In the genomic region with DNA sequence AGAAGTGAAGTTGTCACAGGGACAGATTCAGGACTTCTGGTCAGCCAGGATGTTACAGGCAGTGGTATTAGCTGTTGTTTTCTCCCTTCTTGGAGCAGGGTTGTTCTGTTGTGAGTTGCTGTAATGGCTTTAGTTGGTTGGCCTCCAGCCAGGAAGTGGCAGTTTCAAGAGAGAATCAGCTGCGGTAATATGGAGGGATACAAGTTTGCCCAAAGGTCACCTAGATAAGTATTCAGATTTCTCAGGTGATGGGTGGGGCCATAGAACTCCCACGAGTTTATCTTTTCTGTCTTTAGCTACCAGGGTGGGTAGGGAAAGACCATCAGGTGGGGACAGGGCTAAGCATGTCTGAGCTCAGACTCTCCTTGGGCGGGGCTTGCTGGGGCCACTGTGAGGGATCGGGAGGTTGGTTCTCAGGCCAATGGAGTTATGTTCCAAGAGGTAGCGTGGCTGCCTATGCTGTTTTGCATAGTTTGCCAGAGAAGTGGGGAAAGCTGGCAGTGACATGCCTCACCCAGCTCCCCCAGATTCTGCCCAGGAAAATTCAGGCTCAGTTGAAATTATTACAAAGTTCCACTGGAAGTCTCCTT, we compare ENCODE assay signal across 14 cellular contexts.
"Had no signal": no experiment of that assay in that cellular context is flagged by ENCODE, and none has a peak within 500 bp of the region (broad histone marks: within the 10 kb centered on the region; RNA-seq: fewer than 3 reads in every experiment).

No MANE protein-coding gene starts in this region.

- H3K4me3 ChIP-seq: breast epithelium, esophagus squamous epithelium, right atrium auricular region, thyroid gland had no signal

- ATAC-seq: left ventricle myocardium superior; stimulated activated effector memory CD8-positive, alpha-beta T cell treated with anti-CD3 and anti-CD28 coated beads, Interleukin-12 subunit alpha, Interleukin-12 subunit beta, amount 100 ng/mL, for 72 hours had no signal

- H3K9me3 Mint-ChIP-seq: activated naive CD8-positive, alpha-beta T cell treated with anti-CD3 and anti-CD28 coated beads for 36 hours; T-helper 2 cell treated with Interferon-gamma antibody and Interleukin-4, amounts not matched to agents 5 μg/mL and 100 μg/mL, for 36 hours had no signal

- H3K4me1 ChIP-seq: breast epithelium, esophagus squamous epithelium, right atrium auricular region, thyroid gland had no signal

- H3K27me3 Mint-ChIP-seq: activated naive CD8-positive, alpha-beta T cell treated with anti-CD3 and anti-CD28 coated beads for 36 hours had no signal

- H3K4me3 Mint-ChIP-seq: activated naive CD8-positive, alpha-beta T cell treated with anti-CD3 and anti-CD28 coated beads for 36 hours; mesothelial cell of epicardium; stimulated activated effector memory CD8-positive, alpha-beta T cell treated with anti-CD3 and anti-CD28 coated beads, Interleukin-12 subunit alpha, Interleukin-12 subunit beta, amount 100 ng/mL, for 72 hours; T-helper 2 cell treated with Interferon-gamma antibody and Interleukin-4, amounts not matched to agents 5 μg/mL and 100 μg/mL, for 36 hours had no signal

- H3K4me1 Mint-ChIP-seq: activated naive CD8-positive, alpha-beta T cell treated with anti-CD3 and anti-CD28 coated beads for 36 hours had no signal

- H3K27ac ChIP-seq: breast epithelium, esophagus squamous epithelium, right atrium auricular region, thyroid gland had no signal

- DNase-seq: activated CD4-positive, alpha-beta T cell treated with anti-CD3 and anti-CD28 coated beads, Interleukin-2, amount 50 U/mL, for 4 hours; activated CD4-positive, CD25-positive, alpha-beta regulatory T cell treated with anti-CD3 and anti-CD28 coated beads, Interleukin-2, amount 50 U/mL, for 72 hours; activated gamma-delta T cell; activated naive CD8-positive, alpha-beta T cell treated with anti-CD3 and anti-CD28 coated beads for 36 hours; activated T-cell treated with anti-CD3 and anti-CD28 coated beads, Interleukin-2, amount 50 U/mL, for 48 hours; esophagus squamous epithelium; foreskin fibroblast; left ventricle myocardium superior had no signal

- H3K36me3 ChIP-seq: breast epithelium, esophagus squamous epithelium, right atrium auricular region, thyroid gland had no signal

- H3K27ac Mint-ChIP-seq: activated naive CD8-positive, alpha-beta T cell treated with anti-CD3 and anti-CD28 coated beads for 36 hours; mesothelial cell of epicardium; stimulated activated effector memory CD8-positive, alpha-beta T cell treated with anti-CD3 and anti-CD28 coated beads, Interleukin-12 subunit alpha, Interleukin-12 subunit beta, amount 100 ng/mL, for 72 hours; T-helper 2 cell treated with Interferon-gamma antibody and Interleukin-4, amounts not matched to agents 5 μg/mL and 100 μg/mL, for 36 hours had no signal

- H3K9me3 ChIP-seq: breast epithelium, esophagus squamous epithelium, right atrium auricular region, thyroid gland had no signal

- H3K27me3 ChIP-seq: breast epithelium, esophagus squamous epithelium, right atrium auricular region, thyroid gland had no signal

- H3K36me3 Mint-ChIP-seq: activated naive CD8-positive, alpha-beta T cell treated with anti-CD3 and anti-CD28 coated beads for 36 hours; mesothelial cell of epicardium; stimulated activated effector memory CD8-positive, alpha-beta T cell treated with anti-CD3 and anti-CD28 coated beads, Interleukin-12 subunit alpha, Interleukin-12 subunit beta, amount 100 ng/mL, for 72 hours had no signal
